1 cellular context compared by ENCODE assay signal in the genomic region with DNA sequence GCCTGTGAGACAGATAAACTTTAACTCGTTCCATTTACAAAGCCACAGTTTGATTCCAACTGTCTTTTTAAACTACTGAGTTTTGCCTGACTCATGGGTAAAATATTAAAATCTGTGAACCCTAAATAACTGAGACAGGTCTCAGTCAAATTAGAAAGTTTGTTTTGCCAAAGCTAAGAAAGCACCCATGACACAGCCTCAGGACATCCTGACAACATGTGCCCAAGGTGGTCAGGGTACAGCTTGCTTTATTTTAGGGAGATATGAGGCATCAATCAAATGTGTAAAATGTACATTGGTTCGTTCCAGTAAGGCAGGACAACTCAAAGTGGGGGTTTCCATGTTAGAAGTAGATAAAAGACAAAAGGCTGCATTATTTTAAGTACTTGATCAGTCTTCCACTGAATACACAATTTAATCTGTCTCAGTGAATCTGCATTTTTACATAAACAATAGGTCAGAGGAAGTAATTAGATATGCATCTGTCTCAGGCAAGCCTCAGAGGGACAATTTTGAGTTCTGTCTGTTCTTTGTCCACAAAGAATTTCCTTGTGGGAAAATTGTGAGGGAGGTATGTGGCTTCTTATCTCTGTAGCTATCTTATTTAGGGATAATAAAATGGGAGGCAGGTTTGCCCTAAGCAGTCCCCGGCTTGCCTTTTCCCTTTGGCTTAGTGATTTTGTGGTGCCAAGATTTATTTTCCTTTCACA.
TF ChIP-seq lines count a peak whose summit lies in the region.

No MANE protein-coding gene starts in this region.

TF ChIP-seq in GM23338, 12 proteins besides CTCF, POLR2A, EP300 and RAD21:
- TF ChIP-seq, protein P1, sequence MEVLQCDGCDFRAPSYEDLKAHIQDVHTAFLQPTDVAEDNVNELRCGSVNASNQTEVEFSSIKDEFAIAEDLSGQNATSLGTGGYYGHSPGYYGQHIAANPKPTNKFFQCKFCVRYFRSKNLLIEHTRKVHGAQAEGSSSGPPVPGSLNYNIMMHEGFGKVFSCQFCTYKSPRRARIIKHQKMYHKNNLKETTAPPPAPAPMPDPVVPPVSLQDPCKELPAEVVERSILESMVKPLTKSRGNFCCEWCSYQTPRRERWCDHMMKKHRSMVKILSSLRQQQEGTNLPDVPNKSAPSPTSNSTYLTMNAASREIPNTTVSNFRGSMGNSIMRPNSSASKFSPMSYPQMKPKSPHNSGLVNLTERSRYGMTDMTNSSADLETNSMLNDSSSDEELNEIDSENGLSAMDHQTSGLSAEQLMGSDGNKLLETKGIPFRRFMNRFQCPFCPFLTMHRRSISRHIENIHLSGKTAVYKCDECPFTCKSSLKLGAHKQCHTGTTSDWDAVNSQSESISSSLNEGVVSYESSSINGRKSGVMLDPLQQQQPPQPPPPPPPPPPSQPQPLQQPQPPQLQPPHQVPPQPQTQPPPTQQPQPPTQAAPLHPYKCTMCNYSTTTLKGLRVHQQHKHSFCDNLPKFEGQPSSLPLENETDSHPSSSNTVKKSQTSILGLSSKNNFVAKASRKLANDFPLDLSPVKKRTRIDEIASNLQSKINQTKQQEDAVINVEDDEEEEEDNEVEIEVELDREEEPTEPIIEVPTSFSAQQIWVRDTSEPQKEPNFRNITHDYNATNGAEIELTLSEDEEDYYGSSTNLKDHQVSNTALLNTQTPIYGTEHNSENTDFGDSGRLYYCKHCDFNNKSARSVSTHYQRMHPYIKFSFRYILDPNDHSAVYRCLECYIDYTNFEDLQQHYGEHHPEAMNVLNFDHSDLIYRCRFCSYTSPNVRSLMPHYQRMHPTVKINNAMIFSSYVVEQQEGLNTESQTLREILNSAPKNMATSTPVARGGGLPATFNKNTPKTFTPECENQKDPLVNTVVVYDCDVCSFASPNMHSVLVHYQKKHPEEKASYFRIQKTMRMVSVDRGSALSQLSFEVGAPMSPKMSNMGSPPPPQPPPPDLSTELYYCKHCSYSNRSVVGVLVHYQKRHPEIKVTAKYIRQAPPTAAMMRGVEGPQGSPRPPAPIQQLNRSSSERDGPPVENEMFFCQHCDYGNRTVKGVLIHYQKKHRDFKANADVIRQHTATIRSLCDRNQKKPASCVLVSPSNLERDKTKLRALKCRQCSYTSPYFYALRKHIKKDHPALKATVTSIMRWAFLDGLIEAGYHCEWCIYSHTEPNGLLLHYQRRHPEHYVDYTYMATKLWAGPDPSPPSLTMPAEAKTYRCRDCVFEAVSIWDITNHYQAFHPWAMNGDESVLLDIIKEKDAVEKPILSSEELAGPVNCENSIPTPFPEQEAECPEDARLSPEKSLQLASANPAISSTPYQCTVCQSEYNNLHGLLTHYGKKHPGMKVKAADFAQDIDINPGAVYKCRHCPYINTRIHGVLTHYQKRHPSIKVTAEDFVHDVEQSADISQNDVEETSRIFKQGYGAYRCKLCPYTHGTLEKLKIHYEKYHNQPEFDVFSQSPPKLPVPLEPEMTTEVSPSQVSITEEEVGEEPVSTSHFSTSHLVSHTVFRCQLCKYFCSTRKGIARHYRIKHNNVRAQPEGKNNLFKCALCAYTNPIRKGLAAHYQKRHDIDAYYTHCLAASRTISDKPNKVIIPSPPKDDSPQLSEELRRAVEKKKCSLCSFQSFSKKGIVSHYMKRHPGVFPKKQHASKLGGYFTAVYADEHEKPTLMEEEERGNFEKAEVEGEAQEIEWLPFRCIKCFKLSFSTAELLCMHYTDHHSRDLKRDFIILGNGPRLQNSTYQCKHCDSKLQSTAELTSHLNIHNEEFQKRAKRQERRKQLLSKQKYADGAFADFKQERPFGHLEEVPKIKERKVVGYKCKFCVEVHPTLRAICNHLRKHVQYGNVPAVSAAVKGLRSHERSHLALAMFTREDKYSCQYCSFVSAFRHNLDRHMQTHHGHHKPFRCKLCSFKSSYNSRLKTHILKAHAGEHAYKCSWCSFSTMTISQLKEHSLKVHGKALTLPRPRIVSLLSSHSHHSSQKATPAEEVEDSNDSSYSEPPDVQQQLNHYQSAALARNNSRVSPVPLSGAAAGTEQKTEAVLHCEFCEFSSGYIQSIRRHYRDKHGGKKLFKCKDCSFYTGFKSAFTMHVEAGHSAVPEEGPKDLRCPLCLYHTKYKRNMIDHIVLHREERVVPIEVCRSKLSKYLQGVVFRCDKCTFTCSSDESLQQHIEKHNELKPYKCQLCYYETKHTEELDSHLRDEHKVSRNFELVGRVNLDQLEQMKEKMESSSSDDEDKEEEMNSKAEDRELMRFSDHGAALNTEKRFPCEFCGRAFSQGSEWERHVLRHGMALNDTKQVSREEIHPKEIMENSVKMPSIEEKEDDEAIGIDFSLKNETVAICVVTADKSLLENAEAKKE (CRISPR knock-in tag; IDR thresholded peaks at IDR 0.05): no peak
- TF ChIP-seq, protein P2, sequence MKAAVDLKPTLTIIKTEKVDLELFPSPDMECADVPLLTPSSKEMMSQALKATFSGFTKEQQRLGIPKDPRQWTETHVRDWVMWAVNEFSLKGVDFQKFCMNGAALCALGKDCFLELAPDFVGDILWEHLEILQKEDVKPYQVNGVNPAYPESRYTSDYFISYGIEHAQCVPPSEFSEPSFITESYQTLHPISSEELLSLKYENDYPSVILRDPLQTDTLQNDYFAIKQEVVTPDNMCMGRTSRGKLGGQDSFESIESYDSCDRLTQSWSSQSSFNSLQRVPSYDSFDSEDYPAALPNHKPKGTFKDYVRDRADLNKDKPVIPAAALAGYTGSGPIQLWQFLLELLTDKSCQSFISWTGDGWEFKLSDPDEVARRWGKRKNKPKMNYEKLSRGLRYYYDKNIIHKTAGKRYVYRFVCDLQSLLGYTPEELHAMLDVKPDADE (IDR thresholded peaks at IDR 0.05): no peak
- TF ChIP-seq EZH2 (IDR thresholded peaks at IDR 0.05; ENCODE audit: low read depth, unreplicated experiment) (no peak), STAT1 (IDR thresholded peaks at IDR 0.05; ENCODE audit: unreplicated experiment) (no peak), JUNB (IDR thresholded peaks at IDR 0.05; ENCODE audit: unreplicated experiment) (no peak), EZH2phosphoT487 (IDR thresholded peaks at IDR 0.05; ENCODE audit: unreplicated experiment) (no peak), CREB1 (CRISPR knock-in tag; IDR thresholded peaks at IDR 0.05; ENCODE audit: low read depth) (no peak)
- TF ChIP-seq, protein P3, sequence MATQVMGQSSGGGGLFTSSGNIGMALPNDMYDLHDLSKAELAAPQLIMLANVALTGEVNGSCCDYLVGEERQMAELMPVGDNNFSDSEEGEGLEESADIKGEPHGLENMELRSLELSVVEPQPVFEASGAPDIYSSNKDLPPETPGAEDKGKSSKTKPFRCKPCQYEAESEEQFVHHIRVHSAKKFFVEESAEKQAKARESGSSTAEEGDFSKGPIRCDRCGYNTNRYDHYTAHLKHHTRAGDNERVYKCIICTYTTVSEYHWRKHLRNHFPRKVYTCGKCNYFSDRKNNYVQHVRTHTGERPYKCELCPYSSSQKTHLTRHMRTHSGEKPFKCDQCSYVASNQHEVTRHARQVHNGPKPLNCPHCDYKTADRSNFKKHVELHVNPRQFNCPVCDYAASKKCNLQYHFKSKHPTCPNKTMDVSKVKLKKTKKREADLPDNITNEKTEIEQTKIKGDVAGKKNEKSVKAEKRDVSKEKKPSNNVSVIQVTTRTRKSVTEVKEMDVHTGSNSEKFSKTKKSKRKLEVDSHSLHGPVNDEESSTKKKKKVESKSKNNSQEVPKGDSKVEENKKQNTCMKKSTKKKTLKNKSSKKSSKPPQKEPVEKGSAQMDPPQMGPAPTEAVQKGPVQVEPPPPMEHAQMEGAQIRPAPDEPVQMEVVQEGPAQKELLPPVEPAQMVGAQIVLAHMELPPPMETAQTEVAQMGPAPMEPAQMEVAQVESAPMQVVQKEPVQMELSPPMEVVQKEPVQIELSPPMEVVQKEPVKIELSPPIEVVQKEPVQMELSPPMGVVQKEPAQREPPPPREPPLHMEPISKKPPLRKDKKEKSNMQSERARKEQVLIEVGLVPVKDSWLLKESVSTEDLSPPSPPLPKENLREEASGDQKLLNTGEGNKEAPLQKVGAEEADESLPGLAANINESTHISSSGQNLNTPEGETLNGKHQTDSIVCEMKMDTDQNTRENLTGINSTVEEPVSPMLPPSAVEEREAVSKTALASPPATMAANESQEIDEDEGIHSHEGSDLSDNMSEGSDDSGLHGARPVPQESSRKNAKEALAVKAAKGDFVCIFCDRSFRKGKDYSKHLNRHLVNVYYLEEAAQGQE (IDR thresholded peaks at IDR 0.05; ENCODE audit: unreplicated experiment): no peak
